Comparison of ENCODE assay signal across 19 cellular contexts in genomic region chr12:100484178-100484886, GRCh38. TPM values are rescaled to one million over a fixed set of nuclear protein-coding genes. Genes with fewer than 3 reads are reported as not detected.
"Had no signal": no experiment of that assay in that cellular context is flagged by ENCODE, and none has a peak within 500 bp of the region (broad histone marks: within the 10 kb centered on the region; RNA-seq: fewer than 3 reads in every experiment).

No MANE protein-coding gene starts in this region.

- H3K36me3 Mint-ChIP-seq: immature natural killer cell, neural progenitor cell had no signal

- H3K36me3 ChIP-seq: left ventricle myocardium inferior, neural progenitor cell, tibial nerve had no signal

- FAIRE-seq: small intestine had no signal

- H3K79me2 ChIP-seq: parathyroid adenoma had no signal

- DNase-seq: activated CD4-positive, alpha-beta T cell treated with anti-CD3 and anti-CD28 coated beads for 4 hours; activated CD8-positive, alpha-beta memory T cell treated with anti-CD3 and anti-CD28 coated beads, Interleukin-2, amount 50 U/mL, for 48 hours; activated CD8-positive, alpha-beta T cell treated with anti-CD3 and anti-CD28 coated beads, Interleukin-2, amount 10 ng/mL, durations not matched to agents 7 days and 5 days; activated naive CD4-positive, alpha-beta T cell treated with anti-CD3 and anti-CD28 coated beads for 36 hours; central memory CD4-positive, alpha-beta T cell; cortex of kidney; effector CD8-positive, alpha-beta T cell; immature natural killer cell; left ventricle myocardium inferior; retina had no signal

- ATAC-seq: activated CD8-positive, alpha-beta T cell treated with anti-CD3 and anti-CD28 coated beads, Interleukin-2, amount 10 ng/mL, durations not matched to agents 7 days and 5 days had no signal

- H3K4me3 ChIP-seq: left ventricle myocardium inferior, neural progenitor cell, tibial nerve had no signal

- H2AFZ ChIP-seq: neural progenitor cell, parathyroid adenoma had no signal

- H3K9ac ChIP-seq: neural progenitor cell, parathyroid adenoma had no signal

- H3K4me1 Mint-ChIP-seq: immature natural killer cell, neural progenitor cell had no signal

- H3K9me3 ChIP-seq: left ventricle myocardium inferior, tibial nerve had no signal

- H3K27ac Mint-ChIP-seq: activated CD8-positive, alpha-beta T cell treated with anti-CD3 and anti-CD28 coated beads, Interleukin-2, amount 10 ng/mL, durations not matched to agents 7 days and 5 days; activated naive CD4-positive, alpha-beta T cell treated with anti-CD3 and anti-CD28 coated beads for 36 hours; immature natural killer cell; neural progenitor cell; T-helper 1 cell treated with Interleukin-12 subunit alpha and Interleukin-12 subunit beta and Interleukin-4 antibody, amounts not matched to agents 30 μg/mL and 1 μg/mL, for 36 hours had no signal

- H3K27ac ChIP-seq: epithelial cell of prostate, left ventricle myocardium inferior, neural progenitor cell, parathyroid adenoma, tibial nerve had no signal

- H3K4me2 ChIP-seq: neural progenitor cell had no signal

- H3K9me3 Mint-ChIP-seq: activated naive CD4-positive, alpha-beta T cell treated with anti-CD3 and anti-CD28 coated beads for 36 hours; neural progenitor cell; T-helper 1 cell treated with Interleukin-12 subunit alpha and Interleukin-12 subunit beta and Interleukin-4 antibody, amounts not matched to agents 30 μg/mL and 1 μg/mL, for 36 hours had no signal

- H3K4me1 ChIP-seq: left ventricle myocardium inferior, neural progenitor cell, parathyroid adenoma had no signal

- H3K27me3 ChIP-seq: neural progenitor cell, tibial nerve had no signal

- H3K4me3 Mint-ChIP-seq: activated CD8-positive, alpha-beta T cell treated with anti-CD3 and anti-CD28 coated beads, Interleukin-2, amount 10 ng/mL, durations not matched to agents 7 days and 5 days; activated naive CD4-positive, alpha-beta T cell treated with anti-CD3 and anti-CD28 coated beads for 36 hours; immature natural killer cell; neural progenitor cell; T-helper 1 cell treated with Interleukin-12 subunit alpha and Interleukin-12 subunit beta and Interleukin-4 antibody, amounts not matched to agents 30 μg/mL and 1 μg/mL, for 36 hours had no signal

RNA-seq across cellular contexts. Expression of gene NR1H4, which starts 10.7 kb away (rescaled TPM):
- total RNA-seq: activated CD8-positive, alpha-beta T cell treated with anti-CD3 and anti-CD28 coated beads, Interleukin-2, amount 10 ng/mL, durations not matched to agents 7 days and 5 days; activated naive CD4-positive, alpha-beta T cell treated with anti-CD3 and anti-CD28 coated beads for 36 hours; glomerular endothelial cell; left ventricle myocardium inferior; mesenteric fat pad; myocyte; tibial nerve had no signal
